Comparison of ENCODE assay signal across 11 cellular contexts in genomic region chr1:23149110-23149509, GRCh38. TPM values are rescaled to one million over a fixed set of nuclear protein-coding genes. Genes with fewer than 3 reads are reported as not detected.
DNase-seq lines count a peak whose midpoint lies in the region; ATAC-seq and TF ChIP-seq lines count a peak whose summit lies in the region.
"Had no signal": no experiment of that assay in that cellular context is flagged by ENCODE, and none has a peak within 500 bp of the region (broad histone marks: within the 10 kb centered on the region; RNA-seq: fewer than 3 reads in every experiment).

No MANE protein-coding gene starts in this region.

- H4K20me1 ChIP-seq in MM.1S (ENCODE audit: insufficient read depth, low read length) = no peaks in the 10 kb centered on the region

- H3K79me2 ChIP-seq in MM.1S (ENCODE audit: low read length) = no peaks in the 10 kb centered on the region

- H3K4me1 Mint-ChIP-seq in T-helper 2 cell treated with Interferon-gamma antibody and Interleukin-4, amounts not matched to agents 5 μg/mL and 100 μg/mL, for 36 hours (ENCODE audit: low read depth) = peaks cover 18% of the 10 kb centered on the region
- peaks cover 27% of the 10 kb centered on the region for H3K4me1 Mint-ChIP-seq in activated naive CD8-positive, alpha-beta T cell treated with anti-CD3 and anti-CD28 coated beads for 36 hours
- peaks cover 14% of the 10 kb centered on the region for H3K4me1 Mint-ChIP-seq in nephron progenitor cell

- H3K27ac ChIP-seq in MM.1S (ENCODE audit: low read length) = no peak overlapping the region

- H3K27ac Mint-ChIP-seq in T-helper 2 cell treated with Interferon-gamma antibody and Interleukin-4, amounts not matched to agents 5 μg/mL and 100 μg/mL, for 36 hours = peak overlapping the region; percentile 16
- H3K27ac Mint-ChIP-seq in activated naive CD8-positive, alpha-beta T cell treated with anti-CD3 and anti-CD28 coated beads for 36 hours = peak overlapping the region; percentile 69
- peak overlapping the region; percentile 30 for H3K27ac Mint-ChIP-seq in nephron progenitor cell

- no peaks in the 10 kb centered on the region for H3K27me3 ChIP-seq in MM.1S (replicated peaks; ENCODE audit: insufficient read depth, low read length)

- no peaks in the 10 kb centered on the region for H3K4me1 ChIP-seq in MM.1S (ENCODE audit: low read length)

- H3K36me3 Mint-ChIP-seq in T-helper 2 cell treated with Interferon-gamma antibody and Interleukin-4, amounts not matched to agents 5 μg/mL and 100 μg/mL, for 36 hours (ENCODE audit: low read depth) = no peaks in the 10 kb centered on the region
- peaks cover 6% of the 10 kb centered on the region for H3K36me3 Mint-ChIP-seq in activated naive CD8-positive, alpha-beta T cell treated with anti-CD3 and anti-CD28 coated beads for 36 hours
- H3K36me3 Mint-ChIP-seq in nephron progenitor cell (ENCODE audit: low read depth) = peaks cover 20% of the 10 kb centered on the region

- H3K4me3 Mint-ChIP-seq in T-helper 2 cell treated with Interferon-gamma antibody and Interleukin-4, amounts not matched to agents 5 μg/mL and 100 μg/mL, for 36 hours = no peak overlapping the region
- H3K4me3 Mint-ChIP-seq in activated naive CD8-positive, alpha-beta T cell treated with anti-CD3 and anti-CD28 coated beads for 36 hours = no peak overlapping the region
- H3K4me3 Mint-ChIP-seq in nephron progenitor cell = no peak overlapping the region

- no peak overlapping the region for H3K4me2 ChIP-seq in MM.1S (ENCODE audit: low read depth, low read length)

- H2AFZ ChIP-seq in MM.1S (ENCODE audit: low read length) = no peak overlapping the region

- no peaks in the 10 kb centered on the region for H3K27me3 Mint-ChIP-seq in T-helper 2 cell treated with Interferon-gamma antibody and Interleukin-4, amounts not matched to agents 5 μg/mL and 100 μg/mL, for 36 hours (ENCODE audit: low read depth)
- H3K27me3 Mint-ChIP-seq in activated naive CD8-positive, alpha-beta T cell treated with anti-CD3 and anti-CD28 coated beads for 36 hours = no peaks in the 10 kb centered on the region
- no peaks in the 10 kb centered on the region for H3K27me3 Mint-ChIP-seq in nephron progenitor cell (ENCODE audit: low read depth, poor library complexity)

- no peaks in the 10 kb centered on the region for H3K9me2 ChIP-seq in MM.1S (replicated peaks; ENCODE audit: insufficient read depth, low read length)

- TF ChIP-seq CTCF in nephron progenitor cell (IDR thresholded peaks at IDR 0.05) = no peak
- no peak for TF ChIP-seq CTCF in MM.1S (IDR thresholded peaks at IDR 0.05; ENCODE audit: low read length)

- no peaks in the 10 kb centered on the region for H3K9me3 ChIP-seq in MM.1S (replicated peaks; ENCODE audit: insufficient read depth, low read length)

- no peaks in the 10 kb centered on the region for H3K36me3 ChIP-seq in MM.1S (replicated peaks; ENCODE audit: insufficient read depth, low read length)

- H3K9ac ChIP-seq in MM.1S (ENCODE audit: low read length) = no peak overlapping the region

- ATAC-seq in HG03354 (IDR thresholded peaks at IDR 0.05; ENCODE audit: poor library complexity, severe bottlenecking, unreplicated experiment) = peak; percentile 76
- ATAC-seq: HCT116 had no signal

- H3F3A ChIP-seq in MM.1S (ENCODE audit: insufficient read depth, low read length) = no peaks in the 10 kb centered on the region

- no peak for DNase-seq in T-helper 2 cell treated with Interferon-gamma antibody and Interleukin-4, amounts not matched to agents 5 μg/mL and 100 μg/mL, for 36 hours (ENCODE audit: low spot score)
- DNase-seq in T-helper 2 cell (no peak), nephron progenitor cell (no peak), islet precursor cell (no peak), dedifferentiated amniotic fluid mesenchymal stem cell (ENCODE audit: extremely low spot score) (no peak), MM.1S (no peak)
- no peak for DNase-seq in activated naive CD8-positive, alpha-beta T cell treated with anti-CD3 and anti-CD28 coated beads for 36 hours
- DNase-seq: aorta; stimulated activated naive CD4-positive, alpha-beta T cell had no signal

- no peak overlapping the region for H3K4me3 ChIP-seq in MM.1S (ENCODE audit: low read length)

- H3K9me3 Mint-ChIP-seq in T-helper 2 cell treated with Interferon-gamma antibody and Interleukin-4, amounts not matched to agents 5 μg/mL and 100 μg/mL, for 36 hours = no peaks in the 10 kb centered on the region
- no peaks in the 10 kb centered on the region for H3K9me3 Mint-ChIP-seq in activated naive CD8-positive, alpha-beta T cell treated with anti-CD3 and anti-CD28 coated beads for 36 hours
- peaks cover 3% of the 10 kb centered on the region for H3K9me3 Mint-ChIP-seq in nephron progenitor cell

RNA-seq across cellular contexts. Expression of gene LUZP1, which starts 19.5 kb away (rescaled TPM):
- 10 to 100 TPM; 18.4 to 20.1 TPM for total RNA-seq in activated naive CD8-positive, alpha-beta T cell treated with anti-CD3 and anti-CD28 coated beads for 36 hours

Comparison
In these comparisons a context has a peak if more than half of its experiments do, and no peak if none do; other contexts are left out.
1. H3K27ac Mint-ChIP-seq: peak in every context shown above with its lines; median percentile 69 in activated naive CD8-positive, alpha-beta T cell treated with anti-CD3 and anti-CD28 coated beads for 36 hours; 30 in nephron progenitor cell; 16 in T-helper 2 cell treated with Interferon-gamma antibody and Interleukin-4, amounts not matched to agents 5 μg/mL and 100 μg/mL, for 36 hours.